In the genomic region with DNA sequence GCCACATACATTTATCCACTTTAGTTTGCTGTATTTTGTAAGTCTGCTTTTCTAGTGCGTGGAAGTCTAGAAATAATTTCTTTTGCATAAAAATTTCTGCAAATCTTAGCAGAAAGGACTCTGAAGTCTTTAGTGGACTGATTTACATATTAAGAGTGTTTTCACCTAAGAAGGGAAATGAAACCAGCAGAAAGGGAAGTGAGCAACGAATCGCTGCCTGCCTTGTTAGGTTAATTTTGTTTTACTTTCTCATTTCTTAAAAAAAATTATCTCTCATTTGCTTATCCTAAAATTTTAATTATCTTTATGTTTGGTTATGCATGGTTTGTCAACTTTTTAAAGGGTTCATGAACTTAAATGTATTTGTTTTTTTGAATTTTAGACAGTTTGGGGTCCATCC, we compare ENCODE assay signal across 12 cellular contexts. TPM values are rescaled to one million over a fixed set of nuclear protein-coding genes. Genes with fewer than 3 reads are reported as not detected.
DNase-seq lines count a peak whose midpoint lies in the region; ATAC-seq and TF ChIP-seq lines count a peak whose summit lies in the region.
"Had no signal": no experiment of that assay in that cellular context is flagged by ENCODE, and none has a peak within 500 bp of the region (broad histone marks: within the 10 kb centered on the region; RNA-seq: fewer than 3 reads in every experiment).

No MANE protein-coding gene starts in this region.

- peak overlapping the region; percentile 15; the same call in 1 of the 2 replicates for H3K4me2 ChIP-seq in MM.1S (ENCODE audit: low read depth, low read length)

- no peak overlapping the region for H3K4me3 ChIP-seq in MM.1S (ENCODE audit: low read length)
- H3K4me3 ChIP-seq in lower lobe of right lung: no peak overlapping the region
- H3K4me3 ChIP-seq: thoracic aorta had no signal

- peak; percentile 62 for ATAC-seq in GM18868 (IDR thresholded peaks at IDR 0.05; ENCODE audit: unreplicated experiment)
- ATAC-seq in GM21786 (IDR thresholded peaks at IDR 0.05; ENCODE audit: unreplicated experiment): peak; percentile 48
- ATAC-seq in lower lobe of right lung: peak in 1 of 2 donors; percentile 57
- ATAC-seq in HG03469 (IDR thresholded peaks at IDR 0.05; ENCODE audit: unreplicated experiment): no peak

- no peaks in the 10 kb centered on the region for H3K79me2 ChIP-seq in MM.1S (ENCODE audit: low read length)

- no peaks in the 10 kb centered on the region for H3K9me2 ChIP-seq in MM.1S (replicated peaks; ENCODE audit: insufficient read depth, low read length)

- H3K27ac ChIP-seq in MM.1S (ENCODE audit: low read length) (no peak overlapping the region), lower lobe of right lung (peak overlapping the region; percentile 37)
- H3K27ac ChIP-seq: thoracic aorta had no signal

- no peak overlapping the region for H3K9ac ChIP-seq in MM.1S (ENCODE audit: low read length)

- H4K20me1 ChIP-seq in MM.1S (ENCODE audit: insufficient read depth, low read length): peaks cover 13% of the 10 kb centered on the region

- peaks cover 3% of the 10 kb centered on the region; the same call in 1 of the 2 replicates for H3F3A ChIP-seq in MM.1S (ENCODE audit: insufficient read depth, low read length)

- H3K4me1 ChIP-seq in MM.1S (ENCODE audit: low read length) (peaks cover 5% of the 10 kb centered on the region), lower lobe of right lung (no peaks in the 10 kb centered on the region)

- peaks cover 36% of the 10 kb centered on the region for H3K27me3 ChIP-seq in MM.1S (replicated peaks; ENCODE audit: insufficient read depth, low read length)
- H3K27me3 ChIP-seq in lower lobe of right lung (ENCODE audit: low read depth): no peaks in the 10 kb centered on the region

- no peak overlapping the region for H2AFZ ChIP-seq in MM.1S (ENCODE audit: low read length)

- H3K36me3 ChIP-seq in MM.1S (replicated peaks; ENCODE audit: insufficient read depth, low read length) (no peaks in the 10 kb centered on the region), lower lobe of right lung (peaks cover 9% of the 10 kb centered on the region)
- H3K36me3 ChIP-seq: thoracic aorta had no signal

- peak; percentile 61 for DNase-seq in MM.1S
- DNase-seq in lower lobe of right lung: no peak
- no peak for DNase-seq in T-helper 9 cell
- DNase-seq in activated effector memory CD4-positive, alpha-beta T cell treated with anti-CD3 and anti-CD28 coated beads, Interleukin-2, amount 50 U/mL, for 16 hours: no peak
- DNase-seq in anterior cingulate cortex (lab: John Stamatoyannopoulos, UW): no peak
- DNase-seq: NCI-H2107 had no signal

- TF ChIP-seq CTCF in MM.1S (IDR thresholded peaks at IDR 0.05; ENCODE audit: low read length) (no peak), lower lobe of right lung (IDR thresholded peaks at IDR 0.05) (no peak)

- intact Hi-C loops in lower lobe of right lung (cut with DNase I): no loop called here

- H3K9me3 ChIP-seq in MM.1S (replicated peaks; ENCODE audit: insufficient read depth, low read length) (no peaks in the 10 kb centered on the region), lower lobe of right lung (no peaks in the 10 kb centered on the region)
- H3K9me3 ChIP-seq: thoracic aorta had no signal

RNA-seq across cellular contexts. Expression of a gene that starts 0.8 kb away (rescaled TPM):
- 0.38 TPM for total RNA-seq in lower lobe of right lung
- total RNA-seq: fibroblast of villous mesenchyme, pulmonary artery endothelial cell, thoracic aorta had no signal

RNA-seq across cellular contexts. Expression of a gene that starts 48.3 kb away (rescaled TPM):
- total RNA-seq in lower lobe of right lung: 9.0 TPM
- total RNA-seq: pulmonary artery endothelial cell had no signal

RNA-seq across cellular contexts. Expression of a gene that starts 58.3 kb away (rescaled TPM):
- total RNA-seq in lower lobe of right lung: 44.5 TPM
